In genomic region chrX:38326086-38326485, GRCh38 we compare ENCODE assay signal across 8 cellular contexts. TPM values are rescaled to one million over a fixed set of nuclear protein-coding genes. Genes with fewer than 3 reads are reported as not detected.
A peak's percentile ranks its signal among the peaks of the same experiment; 100 is the strongest.
DNase-seq lines count a peak whose midpoint lies in the region; ATAC-seq, FAIRE-seq and TF ChIP-seq lines count a peak whose summit lies in the region.

No MANE protein-coding gene starts in this region.

- ATAC-seq in heart right ventricle (no peak), Right ventricle myocardium superior (ENCODE audit: poor library complexity) (no peak), K562 (no peak), GM21576 (IDR thresholded peaks at IDR 0.05; ENCODE audit: unreplicated experiment) (no peak), HG03108 (IDR thresholded peaks at IDR 0.05; ENCODE audit: unreplicated experiment) (no peak)

- peaks cover 0 to 1% (median 0%) of the 10 kb centered on the region in 9 donors for H3K36me3 ChIP-seq in heart right ventricle
- no peaks in the 10 kb centered on the region for H3K36me3 ChIP-seq in K562 (ENCODE audit: control insufficient read depth, insufficient read depth, low read length)
- H3K36me3 ChIP-seq in uterus = no peaks in the 10 kb centered on the region

- TF ChIP-seq EP300 in K562 (IDR thresholded peaks at IDR 0.05; ENCODE audit: low read length) = no peak

- H3K4me1 ChIP-seq in heart right ventricle (peaks cover 0 to 10% (median 0%) of the 10 kb centered on the region in 9 donors), K562 (replicated peaks in 1 of 2; ENCODE audit: control insufficient read depth in 2 of 2, insufficient read depth in 2 of 2, low read length in 2 of 2) (peaks cover 6 to 8% of the 10 kb centered on the region in 2 experiments; a peak in 4 of 5 replicates), uterus (no peaks in the 10 kb centered on the region)

- peak overlapping the region in 1 of 2 experiments; percentile 65; a peak in 2 of 4 replicates for H3K9ac ChIP-seq in K562 (ENCODE audit: insufficient read depth in 1 of 2, low read depth in 2 of 2, low read length in 2 of 2)

- CTCF ChIA-PET in K562 (lab: Yijun Ruan, JAX; ENCODE audit: low intra/inter-chr PET ratio) = no interaction called here

- peak overlapping the region in 8 of 10 donors; percentile 48 to 89 (median 75) for H3K4me3 ChIP-seq in heart right ventricle
- H3K4me3 ChIP-seq in K562 = peak overlapping the region; percentile 93; the same call in 1 of the 2 replicates
- peak overlapping the region in 1 of 2 donors; percentile 68 for H3K4me3 ChIP-seq in uterus

- TF ChIP-seq RAD21 in K562 (CRISPR knock-in tag; conservative IDR thresholded peaks at IDR 0.05 in 1 of 2, IDR thresholded peaks at IDR 0.05 in 1 of 2) = no peak

- peak overlapping the region; percentile 83 for H3K4me2 ChIP-seq in K562 (ENCODE audit: insufficient read depth, low read length)

- BruUV-seq in K562 (replicated peaks; lab: Mats Ljungman, UMichigan) = no TSS peak

- H2AFZ ChIP-seq in K562 (ENCODE audit: low read depth, low read length) = peak overlapping the region; percentile 48

- no peak for DNase-seq in heart right ventricle
- no peak for DNase-seq in Right ventricle myocardium superior
- DNase-seq in K562 (ENCODE audit: extremely low read depth in 1 of 4, low spot score in 3 of 4) = no peak
- DNase-seq in lung microvascular endothelial cell (ENCODE audit: low read depth in 2 of 2) = peak; percentile 34 to 59
- DNase-seq in uterus = no peak
- no peak for DNase-seq in activated gamma-delta T cell (lab: John Stamatoyannopoulos, UW)

- TF ChIP-seq POLR2A in K562 (conservative IDR thresholded peaks at IDR 0.05) (no peak), uterus (IDR thresholded peaks at IDR 0.05) (no peak)

- in situ Hi-C loops in K562 (cut with MboI) = no loop called here

- H3K27ac ChIP-seq in heart right ventricle (peak overlapping the region in 8 of 10 donors; percentile 54 to 89 (median 86)), K562 (ENCODE audit: extremely low read depth, low read depth, low read length) (no peak overlapping the region), uterus (peak overlapping the region; percentile 84 to 89)

- FAIRE-seq in K562 (lab: Jason Lieb, UNC) = no peak

- no peak for TF ChIP-seq CTCF in heart right ventricle (IDR thresholded peaks at IDR 0.05)
- TF ChIP-seq CTCF in K562 (IDR thresholded peaks at IDR 0.05 in 2 of 3, conservative IDR thresholded peaks at IDR 0.05 in 1 of 3; ENCODE audit: insufficient read depth in 2 of 3, low read depth in 1 of 3, low read length in 3 of 3) = no peak
- TF ChIP-seq CTCF in uterus (IDR thresholded peaks at IDR 0.05) = no peak

- no peaks in the 10 kb centered on the region for H3K9me1 ChIP-seq in K562 (ENCODE audit: control insufficient read depth, insufficient read depth, low read length)

- intact Hi-C loops in heart right ventricle (cut with DNase I) = loop anchor here in 4 of 10 donors (2.0 to 10.0 kb wide), 4 partner anchors 61 to 401 kb away; no protein-coding TSS in a partner anchor
- intact Hi-C loops in Right ventricle myocardium superior (cut with DNase I) = no loop called here
- intact Hi-C loops in K562 (cut with micrococcal nuclease) = loop anchor here (10.0 kb wide), 1 partner anchor 111 kb away; no protein-coding TSS in a partner anchor
- intact Hi-C loops in uterus (cut with DNase I; ENCODE audit: low total_unique reads) = no loop called here

- H3K79me2 ChIP-seq in K562 (ENCODE audit: control insufficient read depth, insufficient read depth, low read length) = no peaks in the 10 kb centered on the region

- WGBS in heart right ventricle, 2 donors = 60 to 64% methylated on average over 3 of the region's 3 CpGs
- 33% methylated on average over 3 of the region's 3 CpGs for WGBS in K562 (ENCODE audit: insufficient coverage, low coverage, missing lambda C conversion rate)

- H3K9me3 ChIP-seq in heart right ventricle (no peaks in the 10 kb centered on the region), K562 (replicated peaks; ENCODE audit: control insufficient read depth, insufficient read depth, low read depth, low read length) (no peaks in the 10 kb centered on the region), uterus (no peaks in the 10 kb centered on the region)

- peaks cover 0 to 4% (median 0%) of the 10 kb centered on the region in 7 donors for H3K27me3 ChIP-seq in heart right ventricle
- H3K27me3 ChIP-seq in K562 (ENCODE audit: control insufficient read depth in 2 of 2, insufficient read depth in 2 of 2, low read length in 2 of 2) = no peaks in the 10 kb centered on the region; a peak in 1 of 5 replicates
- no peaks in the 10 kb centered on the region for H3K27me3 ChIP-seq in uterus

- POLR2A ChIA-PET in K562 (lab: Yijun Ruan, JAX) = no interaction called here

- H4K20me1 ChIP-seq in K562 (replicated peaks; ENCODE audit: control insufficient read depth, insufficient read depth, low read length) = no peaks in the 10 kb centered on the region

TF ChIP-seq in K562, 482 proteins besides CTCF, POLR2A, EP300 and RAD21 (continues in another document):
- TF ChIP-seq ZNF699 (CRISPR knock-in tag; IDR thresholded peaks at IDR 0.05; ENCODE audit: insufficient replicate concordance) = no peak
- no peak for TF ChIP-seq ZNF239 (CRISPR knock-in tag; IDR thresholded peaks at IDR 0.05)
- TF ChIP-seq HDAC2 (IDR thresholded peaks at IDR 0.05) = no peak
- no peak for TF ChIP-seq HNRNPL (IDR thresholded peaks at IDR 0.05; ENCODE audit: low read depth, low read length)
- TF ChIP-seq NCOR1 (IDR thresholded peaks at IDR 0.05) = no peak
- no peak for TF ChIP-seq CC2D1A (IDR thresholded peaks at IDR 0.05)
- TF ChIP-seq ZNF232 (CRISPR knock-in tag; IDR thresholded peaks at IDR 0.05) = no peak
- no peak for TF ChIP-seq ZFPM2 (CRISPR knock-in tag; IDR thresholded peaks at IDR 0.05)
- no peak for TF ChIP-seq ARHGAP35 (IDR thresholded peaks at IDR 0.05; ENCODE audit: partially characterized antibody)
- no peak for TF ChIP-seq JUNB (CRISPR knock-in tag; conservative IDR thresholded peaks at IDR 0.05)
- TF ChIP-seq TAF15 (IDR thresholded peaks at IDR 0.05; ENCODE audit: low read depth, low read length) = no peak
- TF ChIP-seq HDGF (IDR thresholded peaks at IDR 0.05) = no peak
- no peak for TF ChIP-seq CGGBP1 (CRISPR knock-in tag; IDR thresholded peaks at IDR 0.05)
- TF ChIP-seq ZNF274 (IDR thresholded peaks at IDR 0.05; ENCODE audit: borderline replicate concordance, low read depth, low read length) = no peak

RNA-seq across cellular contexts. Expression of gene RPGR, which starts 1.2 kb away (rescaled TPM):
- 10 to 100 TPM in 1 of 10 donors, 1 to 10 TPM in 9; 3.8 to 10.2 (median 5.5) TPM for total RNA-seq in heart right ventricle
- 10 to 100 TPM in 1 of 2 donors, 1 to 10 TPM in 1; 9.9 to 30.3 TPM for polyA plus RNA-seq in heart right ventricle
- 3.5 TPM for total RNA-seq in Right ventricle myocardium superior
- 6.0 and 18.2 TPM in 2 replicates for total RNA-seq in K562 (2011; cell fraction: chromatin; rRNA removed; ENCODE audit: low replicate concordance)
- 3.6 and 4.2 TPM in 2 replicates for total RNA-seq in K562 (2011; cell fraction: nucleolus; rRNA removed)
- 4.8 and 5.6 TPM in 2 replicates for total RNA-seq in K562 (2011; cell fraction: nucleoplasm; rRNA removed)
- total RNA-seq in K562 (2014; rRNA removed) = 4.9 and 6.4 TPM in 2 replicates
- total RNA-seq in K562 (2014; rRNA removed; fragmentation: Illumina TruSeq; extraction: Trizol) = 6.1 and 8.0 TPM in 2 replicates
- 5.2 and 6.2 TPM in 2 replicates for total RNA-seq in K562 (2015; rRNA removed; fragmentation: Illumina TruSeq; extraction: Trizol)
- total RNA-seq in K562 (2021) = 3.9 and 5.7 TPM in 2 replicates
- 3.2 and 3.4 TPM in 2 replicates for polyA plus RNA-seq in K562 (2011; rRNA removed)
- 0.51 and 1.4 TPM in 2 replicates for polyA plus RNA-seq in K562 (2011; cell fraction: cytosol; rRNA removed)
- polyA plus RNA-seq in K562 (2011; cell fraction: nucleus; rRNA removed) = 1.9 and 3.1 TPM in 2 replicates
- polyA plus RNA-seq in K562 (2012) = 4.0 and 4.4 TPM in 2 replicates
- 5.6 and 6.2 TPM in 2 replicates for polyA plus RNA-seq in K562 (2014; fragmentation: Illumina TruSeq; extraction: Trizol)
- polyA plus RNA-seq in K562 (2014; fragmentation: Nextera tagmentation; extraction: Ambion mirVana) = 1 to 10 TPM; 2.1 to 2.7 TPM
- polyA plus RNA-seq in K562 (2014; rRNA removed) = 5.8 and 7.9 TPM in 2 replicates
- 3.8 and 5.0 TPM in 2 replicates for polyA minus RNA-seq in K562 (2011; rRNA and poly(A)+ RNA removed)
- 0.57 and 3.6 TPM in 2 replicates for polyA minus RNA-seq in K562 (2011; cell fraction: cytosol; rRNA and poly(A)+ RNA removed)
- polyA minus RNA-seq in K562 (2011; cell fraction: nucleus; rRNA and poly(A)+ RNA removed) = 6.0 and 8.6 TPM in 2 replicates
- total RNA-seq in lung microvascular endothelial cell = 29.2 and 44.8 TPM in 2 replicates
- 100 to 1,000 TPM in 1 of 4 donors, 10 to 100 TPM in 3; 27.1 to 133 (median 41.4) TPM for total RNA-seq in uterus

RNA-seq across cellular contexts. Expression of gene OTC, which starts 26.3 kb away (rescaled TPM):
- total RNA-seq in heart right ventricle (under 1 TPM in 1 of 10 donors, not detected in 9; 0.38 TPM), Right ventricle myocardium superior (not detected), K562 (2014; rRNA removed) (not detected in 2 replicates), K562 (2014; rRNA removed; fragmentation: Illumina TruSeq; extraction: Trizol) (not detected in 2 replicates), K562 (2015; rRNA removed; fragmentation: Illumina TruSeq; extraction: Trizol) (not detected in 2 replicates), K562 (2021) (not detected in 2 replicates), lung microvascular endothelial cell (0.22 and 1.2 TPM in 2 replicates), uterus (1 to 10 TPM in 3 of 4 donors, not detected in 1; 1.8 to 5.0 (median 4.2) TPM)
- polyA plus RNA-seq in heart right ventricle (under 1 TPM in 1 of 2 donors, not detected in 1; 0.20 TPM), K562 (2011; rRNA removed) (not detected in 2 replicates), K562 (2014; fragmentation: Illumina TruSeq; extraction: Trizol) (not detected in 2 replicates), K562 (2014; fragmentation: Nextera tagmentation; extraction: Ambion mirVana) (not detected), K562 (2014; rRNA removed) (not detected in 2 replicates)
- total RNA-seq in K562 (2011; cell fraction: chromatin; rRNA removed; ENCODE audit: low replicate concordance) = not detected in 2 replicates
- not detected in 2 replicates for total RNA-seq in K562 (2011; cell fraction: nucleolus; rRNA removed)
- not detected in 2 replicates for total RNA-seq in K562 (2011; cell fraction: nucleoplasm; rRNA removed)
- not detected in 2 replicates for polyA plus RNA-seq in K562 (2011; cell fraction: cytosol; rRNA removed)
- not detected in 2 replicates for polyA plus RNA-seq in K562 (2011; cell fraction: nucleus; rRNA removed)
- not detected in 2 replicates for polyA plus RNA-seq in K562 (2012)
- not detected in 2 replicates for polyA minus RNA-seq in K562 (2011; rRNA and poly(A)+ RNA removed)
- polyA minus RNA-seq in K562 (2011; cell fraction: cytosol; rRNA and poly(A)+ RNA removed) = not detected in 2 replicates
- not detected in 2 replicates for polyA minus RNA-seq in K562 (2011; cell fraction: nucleus; rRNA and poly(A)+ RNA removed)

Comparison
In these comparisons a context has a peak if more than half of its experiments do, and no peak if none do; other contexts are left out.
1. DNase-seq: peak in lung microvascular endothelial cell (2 of 2); none in heart right ventricle (0 of 2), Right ventricle myocardium superior (single experiment), K562 (0 of 4), uterus (0 of 2) and activated gamma-delta T cell (single experiment).